Comparison of ENCODE assay signal across 1 cellular context in the genomic region with DNA sequence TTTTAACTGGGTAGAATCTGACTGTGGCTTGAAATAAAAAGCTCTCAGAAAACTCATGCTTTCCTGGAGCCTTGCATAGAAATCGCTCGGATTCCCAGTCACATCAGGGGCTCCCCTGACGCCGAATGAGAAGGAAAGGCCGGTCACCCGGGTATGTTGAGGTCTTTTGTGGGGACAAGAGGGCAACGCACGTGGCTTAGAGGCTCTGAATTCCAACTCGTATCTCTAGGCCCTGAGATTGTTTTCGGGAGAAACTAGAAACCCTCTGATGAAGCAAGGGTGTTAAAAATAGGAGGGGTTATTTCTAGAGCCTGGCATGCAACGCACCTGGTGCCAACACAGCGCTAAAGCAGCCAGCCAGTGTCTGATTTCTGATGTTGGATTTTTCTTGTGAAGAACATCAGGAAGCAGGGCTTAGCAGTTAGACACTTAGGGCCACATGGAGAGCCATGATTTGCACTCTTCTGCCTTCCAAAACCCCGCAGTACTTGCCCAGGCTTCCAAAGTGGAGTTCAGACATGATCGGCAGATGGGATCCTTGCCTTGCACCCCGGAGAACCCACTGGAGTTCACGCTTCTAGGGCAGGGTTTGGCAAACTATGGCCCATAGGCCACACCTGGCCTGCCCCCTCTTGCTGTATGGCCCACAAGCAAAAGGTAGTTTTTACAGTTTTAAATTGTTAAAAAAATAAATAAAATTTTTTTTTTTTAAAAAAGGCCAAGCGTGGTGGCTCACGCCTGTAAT.
TF ChIP-seq lines count a peak whose summit lies in the region.

No MANE protein-coding gene starts in this region.

TF ChIP-seq in H1, 55 proteins besides CTCF, POLR2A, EP300 and RAD21:
- TF ChIP-seq CREB1 (IDR thresholded peaks at IDR 0.05) = no peak
- TF ChIP-seq, protein P1, sequence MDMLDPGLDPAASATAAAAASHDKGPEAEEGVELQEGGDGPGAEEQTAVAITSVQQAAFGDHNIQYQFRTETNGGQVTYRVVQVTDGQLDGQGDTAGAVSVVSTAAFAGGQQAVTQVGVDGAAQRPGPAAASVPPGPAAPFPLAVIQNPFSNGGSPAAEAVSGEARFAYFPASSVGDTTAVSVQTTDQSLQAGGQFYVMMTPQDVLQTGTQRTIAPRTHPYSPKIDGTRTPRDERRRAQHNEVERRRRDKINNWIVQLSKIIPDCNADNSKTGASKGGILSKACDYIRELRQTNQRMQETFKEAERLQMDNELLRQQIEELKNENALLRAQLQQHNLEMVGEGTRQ (IDR thresholded peaks at IDR 0.05; ENCODE audit: low read length) = no peak
- TF ChIP-seq POLR2AphosphoS5 (IDR thresholded peaks at IDR 0.05; ENCODE audit: low read depth, low read length) = no peak
- TF ChIP-seq, protein P2, sequence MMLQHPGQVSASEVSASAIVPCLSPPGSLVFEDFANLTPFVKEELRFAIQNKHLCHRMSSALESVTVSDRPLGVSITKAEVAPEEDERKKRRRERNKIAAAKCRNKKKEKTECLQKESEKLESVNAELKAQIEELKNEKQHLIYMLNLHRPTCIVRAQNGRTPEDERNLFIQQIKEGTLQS (IDR thresholded peaks at IDR 0.05; ENCODE audit: insufficient read depth, low read depth, low read length) = no peak
- no peak for TF ChIP-seq JUND (IDR thresholded peaks at IDR 0.05; ENCODE audit: low read length)
- TF ChIP-seq TBP (IDR thresholded peaks at IDR 0.05; ENCODE audit: low read depth, low read length) = no peak
